In genomic region chr17:38867179-38867994, GRCh38 we compare ENCODE assay signal across 8 cellular contexts. TPM values are rescaled to one million over a fixed set of nuclear protein-coding genes. Genes with fewer than 3 reads are reported as not detected.
DNase-seq lines count a peak whose midpoint lies in the region; ATAC-seq and TF ChIP-seq lines count a peak whose summit lies in the region.

No MANE protein-coding gene starts in this region.

- no peaks in the 10 kb centered on the region for H3K36me3 ChIP-seq in BLaER1
- no peaks in the 10 kb centered on the region; the same call in 1 of the 2 replicates for H3K36me3 ChIP-seq in Panc1 (ENCODE audit: control insufficient read depth, insufficient read depth, low read length)
- peaks cover 0 to 2% of the 10 kb centered on the region in 2 experiments for H3K36me3 ChIP-seq in trophoblast cell (ENCODE audit: control insufficient read depth in 1 of 2, insufficient read depth in 2 of 2, low read length in 2 of 2)
- no peaks in the 10 kb centered on the region for H3K36me3 ChIP-seq in aorta (ENCODE audit: control insufficient read depth in 1 of 2, insufficient read depth in 2 of 2, low read length in 1 of 2)

- DNase-seq in HT1080 (ENCODE audit: low read depth) (peak; percentile 82), Panc1 (ENCODE audit: low read depth, low spot score) (no peak), globus pallidus (ENCODE audit: low spot score) (peak; percentile 66), trophoblast cell (peak; percentile 41 to 77), aorta (no peak), SW480 (ENCODE audit: low spot score) (no peak)
- peak; percentile 47 for DNase-seq in activated T-helper 9 cell treated with anti-CD3 and anti-CD28 coated beads, Interleukin-2, amount 50 U/mL, for 16 hours (ENCODE audit: low read depth)

- H3K79me2 ChIP-seq in trophoblast cell (ENCODE audit: control insufficient read depth, insufficient read depth, low read length, poor library complexity): peaks cover 23% of the 10 kb centered on the region

- H3K9ac ChIP-seq in BLaER1 (peak overlapping the region; percentile 91), trophoblast cell (ENCODE audit: low read length) (peak overlapping the region; percentile 33)

- no peak overlapping the region for H2AFZ ChIP-seq in trophoblast cell (ENCODE audit: insufficient read depth, low read length, poor library complexity)

- peaks cover 12% of the 10 kb centered on the region for H4K20me1 ChIP-seq in BLaER1

- H3K4ac ChIP-seq in trophoblast cell (ENCODE audit: low read depth, low read length): no peak overlapping the region

- in situ Hi-C loops in Panc1 (cut with HindIII; ENCODE audit: low pct_unique_long_range_greater_than_20kb, low sequenced_read_pairs): no loop called here

- CTCF ChIA-PET in Panc1 (lab: Charles Lee): no interaction called here

- H3K9me3 ChIP-seq in BLaER1 (no peaks in the 10 kb centered on the region), Panc1 (ENCODE audit: control insufficient read depth, insufficient read depth, low read depth, low read length) (no peaks in the 10 kb centered on the region), trophoblast cell (ENCODE audit: insufficient read depth, low read depth, low read length) (no peaks in the 10 kb centered on the region), aorta (ENCODE audit: control insufficient read depth, low read length) (no peaks in the 10 kb centered on the region)

- BruUV-seq in Panc1 (replicated peaks; lab: Mats Ljungman, UMichigan): no TSS peak

- H2BK120ac ChIP-seq in trophoblast cell (ENCODE audit: insufficient read depth, low read length, poor library complexity): peak overlapping the region; percentile 21

- peak overlapping the region; percentile 98 for H3K4me3 ChIP-seq in BLaER1
- peak overlapping the region; percentile 87 to 94 for H3K4me3 ChIP-seq in Panc1 (ENCODE audit: low read depth in 2 of 2, low read length in 2 of 2)
- H3K4me3 ChIP-seq in trophoblast cell (ENCODE audit: low read depth, low read length): peak overlapping the region; percentile 48
- H3K4me3 ChIP-seq in aorta (ENCODE audit: low read length in 2 of 2): peak overlapping the region in 1 of 2 donors; percentile 5

- no CpG with 5 or more reads among the region's 33 CpGs for WGBS in trophoblast cell (ENCODE audit: extremely low coverage, insufficient coverage, insufficient read length)
- WGBS in aorta, 2 donors: 44 to 53% methylated on average over 33 of the region's 33 CpGs

- H3K23ac ChIP-seq in trophoblast cell (ENCODE audit: low read length): no peak overlapping the region

- H3K4me2 ChIP-seq in BLaER1 (peak overlapping the region; percentile 84), trophoblast cell (ENCODE audit: low read length) (peak overlapping the region; percentile 65)

- H3K27me3 ChIP-seq in BLaER1: no peaks in the 10 kb centered on the region
- no peaks in the 10 kb centered on the region for H3K27me3 ChIP-seq in Panc1 (ENCODE audit: control insufficient read depth, insufficient read depth, low read length)
- no peaks in the 10 kb centered on the region for H3K27me3 ChIP-seq in trophoblast cell (ENCODE audit: insufficient read depth, low read length)
- no peaks in the 10 kb centered on the region for H3K27me3 ChIP-seq in aorta (ENCODE audit: control insufficient read depth in 1 of 2, insufficient read depth in 2 of 2, low read length in 1 of 2)

- POLR2A ChIA-PET in Panc1 (lab: Charles Lee): no interaction called here

- peak overlapping the region; percentile 43 for H3K18ac ChIP-seq in trophoblast cell (ENCODE audit: low read length)

- no peak overlapping the region for H2AK5ac ChIP-seq in trophoblast cell (ENCODE audit: low read length)

- H3K4me1 ChIP-seq in BLaER1 (peaks cover 58% of the 10 kb centered on the region), Panc1 (ENCODE audit: control insufficient read depth, insufficient read depth, low read length) (peaks cover 11% of the 10 kb centered on the region), trophoblast cell (ENCODE audit: control insufficient read depth in 1 of 2, insufficient read depth in 2 of 2, low read length in 2 of 2) (peaks cover 9 to 15% of the 10 kb centered on the region in 2 experiments), aorta (ENCODE audit: control insufficient read depth in 1 of 2, insufficient read depth in 2 of 2, low read length in 2 of 2) (no peaks in the 10 kb centered on the region)

- peak overlapping the region; percentile 62 for H4K91ac ChIP-seq in trophoblast cell (ENCODE audit: low read depth, low read length)

- H2BK12ac ChIP-seq in trophoblast cell (ENCODE audit: low read length): no peak overlapping the region

- H3K27ac ChIP-seq in BLaER1: no peak overlapping the region
- peak overlapping the region; percentile 89 for H3K27ac ChIP-seq in Panc1 (ENCODE audit: low read length)
- peak overlapping the region; percentile 93 for H3K27ac ChIP-seq in trophoblast cell (ENCODE audit: low read depth, low read length)
- H3K27ac ChIP-seq in aorta (ENCODE audit: low read depth in 1 of 2, low read length in 2 of 2): peak overlapping the region; percentile 20 to 69

- peak overlapping the region; percentile 84 for H2BK5ac ChIP-seq in trophoblast cell (ENCODE audit: low read depth, low read length, poor library complexity)

- H4K12ac ChIP-seq in trophoblast cell (ENCODE audit: low read depth, low read length): no peak overlapping the region

- TF ChIP-seq CTCF in Panc1 (IDR thresholded peaks at IDR 0.05): no peak

- ATAC-seq in Panc1: peak; percentile 46
- no peak for ATAC-seq in aorta (ENCODE audit: low FRiP score)

- H3K14ac ChIP-seq in trophoblast cell (ENCODE audit: low read length): peak overlapping the region; percentile 48

- peak overlapping the region; percentile 38 for H4K8ac ChIP-seq in trophoblast cell (ENCODE audit: low read depth, low read length)

- peaks cover 31% of the 10 kb centered on the region for H3K79me1 ChIP-seq in trophoblast cell (ENCODE audit: low read length)

- intact Hi-C loops in Panc1 (cut with micrococcal nuclease; ENCODE audit: unreplicated experiment) (no loop called here), aorta (cut with DNase I) (loop anchor here in 1 of 2 donors (5.0 kb wide), 2 partner anchors 40 to 115 kb away; partner anchors contain the start of gene CWC25)

RNA-seq across cellular contexts. Expression of gene LASP1, which starts 2.5 kb away (rescaled TPM):
- 170 and 207 TPM in 2 replicates for total RNA-seq in HT1080 (2014; rRNA removed; shearing (Covaris generic))
- polyA plus RNA-seq in HT1080 (2015; cell fraction: cytosol; rRNA removed): 146 and 160 TPM in 2 replicates
- 141 and 149 TPM in 2 replicates for polyA plus RNA-seq in HT1080 (2015; cell fraction: nucleus; rRNA removed)
- total RNA-seq in Panc1 (2021; ENCODE audit: unreplicated experiment) (112 TPM), aorta (100 to 1,000 TPM; 136 to 169 TPM)
- 117 TPM for polyA plus RNA-seq in Panc1 (2012; ENCODE audit: insufficient read length)
- 157 TPM in 2 replicates for polyA plus RNA-seq in trophoblast cell (2013)
- polyA plus RNA-seq in aorta: 10 to 100 TPM; 68.5 to 78.9 TPM

RNA-seq across cellular contexts. Expression of gene RPL23, which starts 13.9 kb away (rescaled TPM):
- 1,772 and 2,098 TPM in 2 replicates for total RNA-seq in HT1080 (2014; rRNA removed; shearing (Covaris generic))
- polyA plus RNA-seq in HT1080 (2015; cell fraction: cytosol; rRNA removed): 1,934 and 2,333 TPM in 2 replicates
- 538 and 614 TPM in 2 replicates for polyA plus RNA-seq in HT1080 (2015; cell fraction: nucleus; rRNA removed)
- total RNA-seq in Panc1 (2021; ENCODE audit: unreplicated experiment) (649 TPM), aorta (1,000 to 10,000 TPM; 1,147 to 1,150 TPM)
- 684 TPM for polyA plus RNA-seq in Panc1 (2012; ENCODE audit: insufficient read length)
- polyA plus RNA-seq in trophoblast cell (2013): 2,811 and 2,862 TPM in 2 replicates
- 1,000 to 10,000 TPM; 2,973 to 5,274 TPM for polyA plus RNA-seq in aorta

RNA-seq across cellular contexts. Expression of gene CWC25, which starts 42.3 kb away (rescaled TPM):
- total RNA-seq in HT1080 (2014; rRNA removed; shearing (Covaris generic)): 9.6 and 11.0 TPM in 2 replicates
- polyA plus RNA-seq in HT1080 (2015; cell fraction: cytosol; rRNA removed): 10.7 and 11.3 TPM in 2 replicates
- polyA plus RNA-seq in HT1080 (2015; cell fraction: nucleus; rRNA removed): 40.2 and 50.2 TPM in 2 replicates
- total RNA-seq in Panc1 (2021; ENCODE audit: unreplicated experiment) (13.6 TPM), aorta (10 to 100 TPM; 19.0 to 23.9 TPM)
- 9.0 TPM for polyA plus RNA-seq in Panc1 (2012; ENCODE audit: insufficient read length)
- polyA plus RNA-seq in trophoblast cell (2013): 17.6 and 18.4 TPM in 2 replicates
- polyA plus RNA-seq in aorta: 10 to 100 TPM in 1 of 2 donors, 1 to 10 TPM in 1; 7.1 to 32.7 TPM

Comparison
In these comparisons a context has a peak if more than half of its experiments do, and no peak if none do; other contexts are left out.
1. DNase-seq: peak in HT1080 (single experiment), activated T-helper 9 cell treated with anti-CD3 and anti-CD28 coated beads, Interleukin-2, amount 50 U/mL, for 16 hours (single experiment), globus pallidus (single experiment) and trophoblast cell (2 of 2); none in Panc1 (single experiment), aorta (0 of 2) and SW480 (single experiment).